ENCODE assay signal across 1 cellular context in genomic region chr10:15181576-15182156, GRCh38.
TF ChIP-seq lines count a peak whose summit lies in the region.

No MANE protein-coding gene starts in this region.

TF ChIP-seq in HepG2, 621 proteins besides CTCF, POLR2A, EP300 and RAD21 (continued from another document):
- TF ChIP-seq ZBED4 (CRISPR knock-in tag; IDR thresholded peaks at IDR 0.05; ENCODE audit: borderline replicate concordance), result no peak
- no peak for TF ChIP-seq ZBTB26 (CRISPR knock-in tag; IDR thresholded peaks at IDR 0.05; ENCODE audit: borderline replicate concordance)
- TF ChIP-seq MTA3 (CRISPR knock-in tag; IDR thresholded peaks at IDR 0.05), result no peak
- TF ChIP-seq MBD4 (IDR thresholded peaks at IDR 0.05; ENCODE audit: borderline replicate concordance, low read length), result no peak
- TF ChIP-seq TGIF2 (CRISPR knock-in tag; IDR thresholded peaks at IDR 0.05), result no peak
- TF ChIP-seq PHB2 (IDR thresholded peaks at IDR 0.05; ENCODE audit: partially characterized antibody), result no peak
- no peak for TF ChIP-seq ZSCAN30 (CRISPR knock-in tag; IDR thresholded peaks at IDR 0.05)
- TF ChIP-seq ZNF234 (CRISPR knock-in tag; conservative IDR thresholded peaks at IDR 0.05), result no peak
